ENCODE assay signal across 26 cellular contexts in the genomic region with DNA sequence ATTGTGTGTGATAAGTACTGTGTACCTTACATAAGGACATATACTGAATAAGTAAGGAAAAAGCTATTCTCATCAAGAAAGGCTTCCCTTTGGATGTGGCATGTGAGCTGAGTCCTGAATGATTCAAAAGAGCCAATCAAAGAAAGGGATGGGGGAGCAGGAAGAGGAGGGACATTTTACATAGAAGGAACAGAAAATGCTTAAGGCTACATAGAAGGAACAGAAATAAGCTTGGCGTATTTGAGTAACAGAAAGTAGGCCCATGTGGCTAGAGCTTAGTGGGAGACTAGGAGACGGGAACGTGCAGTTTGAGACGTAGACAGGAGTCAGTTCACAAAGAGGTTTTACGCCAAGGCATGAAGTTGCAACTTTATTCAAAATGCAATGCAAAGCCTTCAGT.
DNase-seq lines count a peak whose midpoint lies in the region; ATAC-seq, FAIRE-seq and TF ChIP-seq lines count a peak whose summit lies in the region.
"Had no signal": no experiment of that assay in that cellular context is flagged by ENCODE, and none has a peak within 500 bp of the region (broad histone marks: within the 10 kb centered on the region; RNA-seq: fewer than 3 reads in every experiment).

No MANE protein-coding gene starts in this region.

- ATAC-seq in right lobe of liver (peak in 2 of 4 donors; percentile 8 to 43), HepG2 (no peak), K562 (no peak), psoas muscle (no peak)
- ATAC-seq: A549; CD8-positive, alpha-beta T cell; HCT116 had no signal

- TF ChIP-seq EP300 in HepG2 (IDR thresholded peaks at IDR 0.05; ENCODE audit: low read depth in 2 of 2, low read length in 2 of 2) = no peak
- no peak for TF ChIP-seq EP300 in HepG2 (CRISPR knock-in tag; IDR thresholded peaks at IDR 0.05; ENCODE audit: borderline replicate concordance)
- no peak for TF ChIP-seq EP300 in K562 (IDR thresholded peaks at IDR 0.05; ENCODE audit: low read length)

- TF ChIP-seq RAD21 in HepG2 (CRISPR knock-in tag; IDR thresholded peaks at IDR 0.05) (no peak), K562 (CRISPR knock-in tag; conservative IDR thresholded peaks at IDR 0.05 in 1 of 2, IDR thresholded peaks at IDR 0.05 in 1 of 2) (no peak)

- H3K79me2 ChIP-seq in HepG2 (ENCODE audit: insufficient read depth, low read length) (no peaks in the 10 kb centered on the region), K562 (ENCODE audit: control insufficient read depth, insufficient read depth, low read length) (no peaks in the 10 kb centered on the region)

- H3K9me3 ChIP-seq in right lobe of liver (no peaks in the 10 kb centered on the region), HepG2 (ENCODE audit: low read length) (no peaks in the 10 kb centered on the region), K562 (replicated peaks; ENCODE audit: control insufficient read depth, insufficient read depth, low read depth, low read length) (no peaks in the 10 kb centered on the region), mesenchymal stem cell (ENCODE audit: control insufficient read depth, low read length) (no peaks in the 10 kb centered on the region), psoas muscle (no peaks in the 10 kb centered on the region)
- H3K9me3 ChIP-seq: A549, Caco-2 had no signal

- H3K36me3 ChIP-seq in right lobe of liver (no peaks in the 10 kb centered on the region), HepG2 (replicated peaks in 1 of 2; ENCODE audit: control insufficient read depth in 1 of 2, insufficient read depth in 2 of 2, low read length in 2 of 2) (no peaks in the 10 kb centered on the region), K562 (ENCODE audit: control insufficient read depth, insufficient read depth, low read length) (no peaks in the 10 kb centered on the region), mesenchymal stem cell (ENCODE audit: control insufficient read depth in 1 of 2, insufficient read depth in 2 of 2, low read depth in 1 of 2, low read length in 2 of 2) (no peaks in the 10 kb centered on the region), psoas muscle (ENCODE audit: insufficient read depth in 1 of 2, low read depth in 1 of 2) (no peaks in the 10 kb centered on the region)

- in situ Hi-C loops in HepG2 (cut with HindIII; ENCODE audit: extremely low pct_ligation_motif_present, low pct_unique_long_range_greater_than_20kb) (no loop called here), K562 (cut with MboI) (no loop called here)

- H3K9me1 ChIP-seq in K562 (ENCODE audit: control insufficient read depth, insufficient read depth, low read length) = no peaks in the 10 kb centered on the region

- TF ChIP-seq CTCF in right lobe of liver (IDR thresholded peaks at IDR 0.05) = no peak
- no peak for TF ChIP-seq CTCF in HepG2 (CRISPR knock-in tag; IDR thresholded peaks at IDR 0.05)
- TF ChIP-seq CTCF in K562 (IDR thresholded peaks at IDR 0.05 in 2 of 3, conservative IDR thresholded peaks at IDR 0.05 in 1 of 3; ENCODE audit: insufficient read depth in 2 of 3, low read depth in 1 of 3, low read length in 3 of 3) = no peak
- TF ChIP-seq CTCF in psoas muscle (IDR thresholded peaks at IDR 0.05) = no peak

- H2AK5ac ChIP-seq in mesenchymal stem cell (ENCODE audit: low read length, severe bottlenecking) = no peak overlapping the region

- no peak overlapping the region for H3K4ac ChIP-seq in mesenchymal stem cell (ENCODE audit: low read depth in 1 of 2, low read length in 2 of 2)

- no peak overlapping the region for H4K8ac ChIP-seq in mesenchymal stem cell (ENCODE audit: low read length)

- H3K4me2 ChIP-seq in HepG2 (ENCODE audit: low read depth, low read length) (no peak overlapping the region), K562 (ENCODE audit: insufficient read depth, low read length) (no peak overlapping the region), mesenchymal stem cell (ENCODE audit: low read length, poor library complexity, severe bottlenecking) (no peak overlapping the region)
- H3K4me2 ChIP-seq: A549 had no signal

- H3K4me3 ChIP-seq in right lobe of liver (no peak overlapping the region), HepG2 (replicated peaks in 1 of 3; ENCODE audit: insufficient read depth in 1 of 3, low read depth in 2 of 3, low read length in 3 of 3) (no peak overlapping the region), K562 (no peak overlapping the region), mesenchymal stem cell (ENCODE audit: insufficient read depth in 1 of 2, low read depth in 1 of 2, low read length in 2 of 2) (no peak overlapping the region), psoas muscle (no peak overlapping the region)
- H3K4me3 ChIP-seq: A549 had no signal

- H4K20me1 ChIP-seq in HepG2 (ENCODE audit: insufficient read depth, low read length) (no peaks in the 10 kb centered on the region), K562 (replicated peaks; ENCODE audit: control insufficient read depth, insufficient read depth, low read length) (no peaks in the 10 kb centered on the region)

- H3K23ac ChIP-seq in mesenchymal stem cell (ENCODE audit: low read length in 2 of 2) = no peak overlapping the region

- BruUV-seq in HepG2 (replicated peaks; lab: Mats Ljungman, UMichigan) (no TSS peak), K562 (replicated peaks; lab: Mats Ljungman, UMichigan) (no TSS peak)

- H2BK12ac ChIP-seq in mesenchymal stem cell (ENCODE audit: low read length in 2 of 2) = no peak overlapping the region

- H2BK15ac ChIP-seq in mesenchymal stem cell (ENCODE audit: low read depth, poor library complexity, severe bottlenecking) = peak overlapping the region; percentile 23

- H2AFZ ChIP-seq in HepG2 (ENCODE audit: low read length) = no peak overlapping the region
- peak overlapping the region; percentile 68 for H2AFZ ChIP-seq in K562 (ENCODE audit: low read depth, low read length)
- no peak overlapping the region for H2AFZ ChIP-seq in mesenchymal stem cell (ENCODE audit: low read depth, low read length)

- DNase-seq in right lobe of liver = no peak
- DNase-seq in HepG2 (ENCODE audit: low spot score) = no peak
- DNase-seq in K562 (ENCODE audit: extremely low read depth in 1 of 4, low spot score in 3 of 4) = no peak
- DNase-seq in mesenchymal stem cell = no peak
- DNase-seq in T1000 (lab: John Stamatoyannopoulos, UW) = no peak
- DNase-seq in psoas muscle = no peak
- DNase-seq in NCI-H774 (lab: John Stamatoyannopoulos, UW) = no peak
- DNase-seq: AML-193; C1 segment of cervical spinal cord; Caco-2; CD8-positive, alpha-beta T cell; DMS 273 treated with DMSO at 0.1 percent for 48 hours; DMS79; Karpas-422; NCI-H1105; NCI-H1436 treated with DMSO at 0.1 percent for 48 hours; NCI-H187 treated with DMSO at 0.1 percent for 48 hours; NCI-H2107; NCI-H524; NCI-H748 treated with DMSO at 0.1 percent for 48 hours; RPMI8226; SHP77 treated with DMSO at 0.1 percent for 48 hours had no signal

- H3K27me3 ChIP-seq in right lobe of liver = no peaks in the 10 kb centered on the region
- no peaks in the 10 kb centered on the region for H3K27me3 ChIP-seq in HepG2 (ENCODE audit: control insufficient read depth in 1 of 2, insufficient read depth in 2 of 2, low read length in 2 of 2)
- H3K27me3 ChIP-seq in K562 (ENCODE audit: control insufficient read depth in 2 of 2, insufficient read depth in 2 of 2, low read length in 2 of 2) = no peaks in the 10 kb centered on the region
- H3K27me3 ChIP-seq in mesenchymal stem cell (ENCODE audit: control insufficient read depth in 1 of 2, insufficient read depth in 1 of 2, low read length in 2 of 2) = peaks cover 0 to 13% of the 10 kb centered on the region in 2 experiments
- H3K27me3 ChIP-seq in psoas muscle (ENCODE audit: insufficient read depth in 3 of 3, low read length in 2 of 3) = no peaks in the 10 kb centered on the region

- CTCF ChIA-PET in HepG2 (lab: Yijun Ruan, JAX; ENCODE audit: low intra/inter-chr PET ratio, low total read pairs) (no interaction called here), K562 (lab: Yijun Ruan, JAX; ENCODE audit: low intra/inter-chr PET ratio) (no interaction called here)

- no peak overlapping the region for H2BK120ac ChIP-seq in mesenchymal stem cell (ENCODE audit: low read depth, low read length)

- TF ChIP-seq POLR2A in right lobe of liver (IDR thresholded peaks at IDR 0.05) = peak; percentile 14
- TF ChIP-seq POLR2A in HepG2 (IDR thresholded peaks at IDR 0.05; ENCODE audit: insufficient read depth in 1 of 2, low read depth in 2 of 2, low read length in 2 of 2) = no peak
- TF ChIP-seq POLR2A in K562 (conservative IDR thresholded peaks at IDR 0.05) = no peak

- peak overlapping the region in 1 of 3 donors; percentile 50 for H3K27ac ChIP-seq in right lobe of liver
- no peak overlapping the region for H3K27ac ChIP-seq in HepG2 (ENCODE audit: extremely low read length, insufficient read depth, low read length)
- no peak overlapping the region for H3K27ac ChIP-seq in K562 (ENCODE audit: extremely low read depth, low read depth, low read length)
- H3K27ac ChIP-seq in mesenchymal stem cell (ENCODE audit: low read length, poor library complexity, severe bottlenecking) = no peak overlapping the region
- H3K27ac ChIP-seq in psoas muscle = no peak overlapping the region
- H3K27ac ChIP-seq: A549, HL-60 had no signal

- peaks cover 0 to 3% (median 0%) of the 10 kb centered on the region in 4 donors for H3K4me1 ChIP-seq in right lobe of liver
- H3K4me1 ChIP-seq in HepG2 (ENCODE audit: insufficient read depth, low read length) = peaks cover 32% of the 10 kb centered on the region
- H3K4me1 ChIP-seq in K562 (replicated peaks in 1 of 2; ENCODE audit: control insufficient read depth in 2 of 2, insufficient read depth in 2 of 2, low read length in 2 of 2) = peaks cover 3 to 26% of the 10 kb centered on the region in 2 experiments; a peak in 4 of 5 replicates
- no peaks in the 10 kb centered on the region for H3K4me1 ChIP-seq in mesenchymal stem cell (ENCODE audit: control insufficient read depth, insufficient read depth, low read depth, low read length)
- no peaks in the 10 kb centered on the region for H3K4me1 ChIP-seq in psoas muscle
- H3K4me1 ChIP-seq: Caco-2 had no signal

- no peak overlapping the region for H2BK5ac ChIP-seq in mesenchymal stem cell (ENCODE audit: low read depth, low read length, poor library complexity, severe bottlenecking)

- FAIRE-seq in HepG2 (lab: Jason Lieb, UNC) (no peak), K562 (lab: Jason Lieb, UNC) (no peak)
- FAIRE-seq: A549, GM12892 had no signal

- no peaks in the 10 kb centered on the region for H3K79me1 ChIP-seq in mesenchymal stem cell (replicated peaks; ENCODE audit: low read length, poor library complexity, severe bottlenecking)

- H4K91ac ChIP-seq in mesenchymal stem cell (ENCODE audit: low read length) = no peak overlapping the region

- no peak overlapping the region for H3K14ac ChIP-seq in mesenchymal stem cell (ENCODE audit: low read length in 2 of 2)

- intact Hi-C loops in right lobe of liver (cut with DNase I) (no loop called here), HepG2 (cut with micrococcal nuclease; ENCODE audit: unreplicated experiment) (no loop called here), K562 (cut with micrococcal nuclease) (no loop called here), psoas muscle (cut with DNase I) (no loop called here)

- POLR2A ChIA-PET in HepG2 (lab: Yijun Ruan, JAX) = no interaction called here
- POLR2A ChIA-PET in K562 (lab: Yijun Ruan, JAX) = no interaction called here

- H3K18ac ChIP-seq in mesenchymal stem cell (ENCODE audit: low read depth in 1 of 2, low read length in 2 of 2) = no peak overlapping the region

- H3K9ac ChIP-seq in HepG2 (ENCODE audit: insufficient read depth, low read depth, low read length) = no peak overlapping the region
- no peak overlapping the region for H3K9ac ChIP-seq in K562 (ENCODE audit: insufficient read depth in 1 of 2, low read depth in 2 of 2, low read length in 2 of 2)
- no peak overlapping the region for H3K9ac ChIP-seq in mesenchymal stem cell (ENCODE audit: low read length)

- 82% methylated on average over 5 of the region's 5 CpGs for WGBS in right lobe of liver (ENCODE audit: insufficient coverage, low coverage, low lambda C conversion rate, missing lambda C conversion rate)
- 87% methylated on average over 5 of the region's 5 CpGs for WGBS in HepG2 (ENCODE audit: low lambda C conversion rate)
- WGBS in K562 (ENCODE audit: insufficient coverage, low coverage, missing lambda C conversion rate) = 89% methylated on average over 5 of the region's 5 CpGs
- 96% methylated on average over 5 of the region's 5 CpGs for WGBS in mesenchymal stem cell
- 84 to 92% (median 88%) methylated on average over 5 of the region's 5 CpGs for WGBS in psoas muscle, 3 donors
